ENCODE assay signal across 20 cellular contexts in the genomic region with DNA sequence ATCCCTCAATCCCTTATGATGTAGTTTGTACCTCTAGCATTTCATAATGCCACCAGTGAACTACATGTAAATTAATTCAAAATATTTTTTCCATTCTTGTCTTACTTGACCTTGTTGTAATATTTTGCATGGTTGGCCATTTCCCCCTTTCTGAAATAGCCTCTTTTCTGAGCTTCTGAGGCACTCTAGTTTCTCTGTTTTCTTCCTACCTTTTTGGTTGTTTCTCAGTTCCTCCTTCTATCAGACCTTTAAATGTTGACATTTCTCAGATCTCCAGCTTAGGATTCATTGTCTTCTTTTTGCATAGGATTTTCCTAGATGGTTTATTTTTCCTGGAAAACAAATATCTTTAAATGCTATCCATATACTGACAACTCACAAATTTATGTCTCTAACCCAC. TPM values are rescaled to one million over a fixed set of nuclear protein-coding genes. Genes with fewer than 3 reads are reported as not detected.
DNase-seq lines count a peak whose midpoint lies in the region; ATAC-seq and TF ChIP-seq lines count a peak whose summit lies in the region.
"Had no signal": no experiment of that assay in that cellular context is flagged by ENCODE, and none has a peak within 500 bp of the region (broad histone marks: within the 10 kb centered on the region; RNA-seq: fewer than 3 reads in every experiment).

No MANE protein-coding gene starts in this region.

- H3K36me3 ChIP-seq in smooth muscle cell (ENCODE audit: low read depth): no peaks in the 10 kb centered on the region
- H3K36me3 ChIP-seq: esophagus squamous epithelium had no signal

- H3K4me3 ChIP-seq in GM12865 (ENCODE audit: low read depth, low read length): no peak overlapping the region
- H3K4me3 ChIP-seq in smooth muscle cell: no peak overlapping the region
- H3K4me3 ChIP-seq: body of pancreas, esophagus squamous epithelium, testis had no signal

- no peaks in the 10 kb centered on the region for H3K4me1 ChIP-seq in smooth muscle cell (ENCODE audit: low read depth)
- H3K4me1 ChIP-seq: body of pancreas, esophagus squamous epithelium, testis had no signal

- H3K9me3 ChIP-seq in smooth muscle cell (replicated peaks; ENCODE audit: low read depth): no peaks in the 10 kb centered on the region
- H3K9me3 ChIP-seq: body of pancreas, esophagus squamous epithelium, testis had no signal

- DNase-seq in GM12865 (ENCODE audit: low read depth): peak; percentile 32
- no peak for DNase-seq in DMS153 (lab: John Stamatoyannopoulos, UW)
- no peak for DNase-seq in smooth muscle cell (lab: John Stamatoyannopoulos, UW; ENCODE audit: unreplicated experiment)
- DNase-seq in GM10266 (ENCODE audit: extremely low spot score): no peak
- DNase-seq in NCI-H226: no peak
- DNase-seq: activated CD4-positive, alpha-beta T cell treated with anti-CD3 and anti-CD28 coated beads for 36 hours; activated CD8-positive, alpha-beta memory T cell treated with anti-CD3 and anti-CD28 coated beads, Interleukin-2, amount 50 U/mL, for 48 hours; activated naive CD4-positive, alpha-beta T cell treated with anti-CD3 and anti-CD28 coated beads, Interleukin-2, amount 50 U/mL, for 16 hours; body of pancreas; CD4-positive, CD25-positive, alpha-beta regulatory T cell; esophagus squamous epithelium; head of caudate nucleus; MV-4-11; nephron progenitor cell; testis had no signal

- no peak for TF ChIP-seq CTCF in GM12865 (IDR thresholded peaks at IDR 0.05; ENCODE audit: insufficient read depth, low read depth, low read length, missing control alignments)
- TF ChIP-seq CTCF in smooth muscle cell (IDR thresholded peaks at IDR 0.05; ENCODE audit: borderline replicate concordance, insufficient read depth, poor library complexity, severe bottlenecking): no peak
- TF ChIP-seq CTCF in GM10266 (IDR thresholded peaks at IDR 0.05; ENCODE audit: control insufficient read depth, insufficient read depth, low read depth, missing control alignments): no peak

- H3K9ac ChIP-seq in smooth muscle cell (ENCODE audit: low read depth): no peak overlapping the region

- no peaks in the 10 kb centered on the region for H3F3A ChIP-seq in smooth muscle cell (ENCODE audit: low read depth)

- peaks cover 14% of the 10 kb centered on the region for H3K27me3 ChIP-seq in smooth muscle cell (ENCODE audit: low read depth)
- H3K27me3 ChIP-seq: body of pancreas, esophagus squamous epithelium, testis had no signal

- H2AFZ ChIP-seq in smooth muscle cell (ENCODE audit: low read depth): no peak overlapping the region

- no peak overlapping the region for H3K27ac ChIP-seq in smooth muscle cell (ENCODE audit: low read depth)
- H3K27ac ChIP-seq: body of pancreas, esophagus squamous epithelium, testis had no signal

- no peaks in the 10 kb centered on the region for H3K79me2 ChIP-seq in smooth muscle cell (ENCODE audit: low read depth)

- H3K4me2 ChIP-seq in smooth muscle cell: no peak overlapping the region

- no peaks in the 10 kb centered on the region for H4K20me1 ChIP-seq in smooth muscle cell (ENCODE audit: low read depth)

- peak; percentile 67 for ATAC-seq in GM19035 (IDR thresholded peaks at IDR 0.05; ENCODE audit: unreplicated experiment)
- ATAC-seq in GM21723 (IDR thresholded peaks at IDR 0.05; ENCODE audit: unreplicated experiment): peak; percentile 80
- ATAC-seq in HG03095 (IDR thresholded peaks at IDR 0.05; ENCODE audit: unreplicated experiment): peak; percentile 69
- ATAC-seq: activated CD4-positive, alpha-beta T cell treated with anti-CD3 and anti-CD28 coated beads for 36 hours; body of pancreas; Right ventricle myocardium inferior had no signal

RNA-seq across cellular contexts. Expression of a gene that starts 9.8 kb away (rescaled TPM):
- total RNA-seq in smooth muscle cell: not detected in 2 replicates
- polyA plus RNA-seq in smooth muscle cell: not detected in 2 replicates
- total RNA-seq: A172; activated CD4-positive, alpha-beta T cell treated with anti-CD3 and anti-CD28 coated beads for 36 hours; CD4-positive, CD25-positive, alpha-beta regulatory T cell had no signal
- polyA plus RNA-seq: CD4-positive, CD25-positive, alpha-beta regulatory T cell had no signal
